Comparison of ENCODE assay signal across 8 cellular contexts in the genomic region with DNA sequence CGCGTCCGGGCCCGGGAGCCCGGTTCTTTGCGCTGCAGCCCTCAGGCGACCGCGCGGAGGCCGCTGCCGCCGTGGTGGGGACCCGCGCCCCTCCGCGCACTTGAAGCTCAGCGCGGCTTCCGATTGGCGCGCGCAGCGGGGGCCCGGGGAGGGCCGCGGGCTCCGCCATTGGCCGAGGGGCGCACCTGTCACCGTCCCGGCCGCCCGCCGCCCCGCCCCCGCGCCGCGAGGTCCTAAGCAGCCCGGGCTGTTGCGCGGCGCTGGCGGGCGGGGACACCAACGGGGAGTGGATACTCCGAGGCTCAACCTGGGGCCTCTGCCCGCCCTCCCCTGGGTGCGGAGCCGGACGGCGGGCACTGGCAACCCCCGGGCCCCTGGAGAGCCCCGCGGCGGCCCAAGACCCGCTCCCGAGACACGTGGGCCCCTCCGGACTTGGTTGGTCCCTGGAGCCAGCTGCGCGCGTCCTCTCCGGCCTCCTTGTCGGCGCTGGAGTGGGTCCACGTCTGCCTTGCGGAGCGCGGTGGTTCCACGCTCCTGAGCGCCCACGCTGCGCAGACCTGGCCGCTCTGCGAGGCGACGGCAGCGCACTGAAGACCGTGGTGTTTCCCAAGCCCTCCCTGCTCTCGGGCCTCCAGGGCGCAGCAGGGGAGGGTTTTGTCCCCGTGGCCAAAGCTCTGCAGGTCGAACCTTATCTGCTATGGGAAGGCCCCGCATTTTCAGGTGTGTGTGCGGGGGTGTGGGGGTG. TPM values are rescaled to one million over a fixed set of nuclear protein-coding genes. Genes with fewer than 3 reads are reported as not detected.
A peak's percentile ranks its signal among the peaks of the same experiment; 100 is the strongest.
DNase-seq lines count a peak whose midpoint lies in the region; ATAC-seq and TF ChIP-seq lines count a peak whose summit lies in the region.

Gene MNX1, minus strand, starts transcription at position 76 of the 745 bp plus-strand sequence. CDS start 313 bp downstream, outside the sequence.

- no peak within 1 kb of the TSS for H3K4ac ChIP-seq in IMR-90 (ENCODE audit: low read depth, low read length)

- no peaks in the 10 kb centered on the region; the same call in 1 of the 2 replicates for H4K20me1 ChIP-seq in IMR-90 (ENCODE audit: insufficient read depth, low read length)

- H2AFZ ChIP-seq in IMR-90 (replicated peaks; ENCODE audit: low read length, poor library complexity), result peak within 1 kb of the TSS; percentile 76

- H3K23ac ChIP-seq in IMR-90 (ENCODE audit: low read depth, low read length), result no peak within 1 kb of the TSS

- H4K8ac ChIP-seq in IMR-90 (ENCODE audit: low read depth in 2 of 2, low read length in 2 of 2), result no peak within 1 kb of the TSS

- BruUV-seq in IMR-90 (replicated peaks; lab: Mats Ljungman, UMichigan), result no TSS peak

- H2BK5ac ChIP-seq in IMR-90 (ENCODE audit: low read depth, low read length, poor library complexity, severe bottlenecking), result no peak within 1 kb of the TSS

- H3K4me3 ChIP-seq in GM12875 (ENCODE audit: low read depth, low read length) (peak within 1 kb of the TSS; percentile 71), IMR-90 (ENCODE audit: insufficient read depth, low read depth, low read length) (peak within 1 kb of the TSS; percentile 31; the same call in 1 of the 2 replicates), RWPE2 (ENCODE audit: severe bottlenecking) (peak within 1 kb of the TSS; percentile 64), body of pancreas (peak within 1 kb of the TSS; percentile 43 to 91)

- no peak within 1 kb of the TSS for H3K27ac ChIP-seq in IMR-90 (ENCODE audit: insufficient read depth, low read length)
- no peak within 1 kb of the TSS for H3K27ac ChIP-seq in RWPE2 (ENCODE audit: poor library complexity, severe bottlenecking)
- peak within 1 kb of the TSS; percentile 72 to 94 (median 83) for H3K27ac ChIP-seq in body of pancreas

- TF ChIP-seq CTCF in GM12875 (IDR thresholded peaks at IDR 0.05; ENCODE audit: borderline replicate concordance, insufficient read depth, low read depth, low read length) (no peak), IMR-90 (conservative IDR thresholded peaks at IDR 0.05; ENCODE audit: low read depth, low read length) (no peak), RWPE2 (IDR thresholded peaks at IDR 0.05; ENCODE audit: poor library complexity, severe bottlenecking) (no peak), body of pancreas (IDR thresholded peaks at IDR 0.05) (no peak)

- TF ChIP-seq POLR2A in IMR-90 (IDR thresholded peaks at IDR 0.05; ENCODE audit: low read depth, low read length) (no peak), body of pancreas (IDR thresholded peaks at IDR 0.05) (peak; percentile 61 to 78 (median 67))

- H2AK9ac ChIP-seq in IMR-90 (replicated peaks; ENCODE audit: low read depth, low read length, poor library complexity), result no peak within 1 kb of the TSS

- H3K9me3 ChIP-seq in IMR-90 (ENCODE audit: control insufficient read depth, insufficient read depth, low read length), result no peaks in the 10 kb centered on the region
- no peaks in the 10 kb centered on the region for H3K9me3 ChIP-seq in RWPE2 (ENCODE audit: severe bottlenecking)
- H3K9me3 ChIP-seq in body of pancreas, result no peaks in the 10 kb centered on the region

- dilution Hi-C loops in IMR-90 (cut with HindIII; ENCODE audit: low sequenced_read_pairs, unreplicated experiment), result no loop called here

- no peak within 1 kb of the TSS for H3K9ac ChIP-seq in IMR-90 (ENCODE audit: low read depth, low read length)

- ATAC-seq in GM21825 (IDR thresholded peaks at IDR 0.05; ENCODE audit: unreplicated experiment) (peak; percentile 73), IMR-90 (ENCODE audit: low read depth) (peak; percentile 68), RWPE2 (ENCODE audit: low read depth) (peak; percentile 89), body of pancreas (peak; percentile 90)
- ATAC-seq in stimulated activated naive B cell treated with anti-CD40 and anti-IgM and Interleukin-4, amounts not matched to agents 10 μg/mL and 1 μg/mL and 100 μg/mL, for 72 hours (replicated peaks), result peak; percentile 59 to 75

- H2AK5ac ChIP-seq in IMR-90 (ENCODE audit: low read depth, low read length), result no peak within 1 kb of the TSS

- H3K27me3 ChIP-seq in IMR-90 (ENCODE audit: control insufficient read depth, insufficient read depth, low read length), result peaks cover 94% of the 10 kb centered on the region
- H3K27me3 ChIP-seq in RWPE2 (ENCODE audit: insufficient read depth, poor library complexity, severe bottlenecking), result peaks cover 78% of the 10 kb centered on the region
- H3K27me3 ChIP-seq in body of pancreas, result no peaks in the 10 kb centered on the region

- H3K14ac ChIP-seq in IMR-90 (replicated peaks; ENCODE audit: low read depth, low read length), result no peak within 1 kb of the TSS

- H3K79me1 ChIP-seq in IMR-90 (ENCODE audit: low read depth in 1 of 2, low read length in 2 of 2), result no peaks in the 10 kb centered on the region

- no peaks in the 10 kb centered on the region for H3K4me1 ChIP-seq in IMR-90 (ENCODE audit: control insufficient read depth, insufficient read depth, low read length)
- peaks cover 6% of the 10 kb centered on the region for H3K4me1 ChIP-seq in RWPE2 (ENCODE audit: insufficient read depth, poor library complexity, severe bottlenecking)
- H3K4me1 ChIP-seq in body of pancreas, result peaks cover 46% of the 10 kb centered on the region

- CTCF ChIA-PET in IMR-90 (lab: Yijun Ruan, JAX), result no interaction called here

- no peaks in the 10 kb centered on the region for H3K9me1 ChIP-seq in IMR-90 (ENCODE audit: insufficient read depth, low read length)

- no peak within 1 kb of the TSS; the same call in 1 of the 2 replicates for H3K4me2 ChIP-seq in IMR-90 (ENCODE audit: low read depth, low read length)

- no peaks in the 10 kb centered on the region for H3K36me3 ChIP-seq in IMR-90 (ENCODE audit: control insufficient read depth, insufficient read depth, low read length)
- no peaks in the 10 kb centered on the region for H3K36me3 ChIP-seq in RWPE2 (ENCODE audit: low read depth)
- H3K36me3 ChIP-seq in body of pancreas (replicated peaks in 1 of 2; ENCODE audit: insufficient read depth in 1 of 2, low read depth in 2 of 2), result no peaks in the 10 kb centered on the region

- no peak within 1 kb of the TSS for H3K18ac ChIP-seq in IMR-90 (ENCODE audit: low read depth, low read length)

- H2BK20ac ChIP-seq in IMR-90 (ENCODE audit: low read depth, low read length), result no peak within 1 kb of the TSS

- DNase-seq in IMR-90 (no peak), RWPE2 (ENCODE audit: low spot score) (no peak), body of pancreas (peak; percentile 91 to 96 (median 92)), left kidney (ENCODE audit: low read depth, low spot score) (peak; percentile 91), Ammon's horn (ENCODE audit: low spot score) (no peak)
- DNase-seq in stimulated activated naive B cell treated with anti-CD40 and anti-IgM and Interleukin-4, amounts not matched to agents 10 μg/mL and 1 μg/mL and 100 μg/mL, for 72 hours, result no peak

- no peak for TF ChIP-seq RAD21 in IMR-90 (IDR thresholded peaks at IDR 0.05; ENCODE audit: low read length)

- peak within 1 kb of the TSS; percentile 79 for H3K27ac Mint-ChIP-seq in stimulated activated naive B cell treated with anti-CD40 and anti-IgM and Interleukin-4, amounts not matched to agents 10 μg/mL and 1 μg/mL and 100 μg/mL, for 72 hours

- no peak within 1 kb of the TSS for H2BK120ac ChIP-seq in IMR-90 (ENCODE audit: low read depth, low read length)

- intact Hi-C loops in IMR-90 (cut with micrococcal nuclease), result no loop called here
- intact Hi-C loops in body of pancreas (cut with DNase I), result no loop called here

- H3K4me1 Mint-ChIP-seq in stimulated activated naive B cell treated with anti-CD40 and anti-IgM and Interleukin-4, amounts not matched to agents 10 μg/mL and 1 μg/mL and 100 μg/mL, for 72 hours, result peaks cover 15 to 22% of the 10 kb centered on the region in 2 donors

- no peaks in the 10 kb centered on the region for H3K36me3 Mint-ChIP-seq in stimulated activated naive B cell treated with anti-CD40 and anti-IgM and Interleukin-4, amounts not matched to agents 10 μg/mL and 1 μg/mL and 100 μg/mL, for 72 hours

- no peak within 1 kb of the TSS for H3K56ac ChIP-seq in IMR-90 (ENCODE audit: extremely low read depth, insufficient read depth, low read length)

- H4K5ac ChIP-seq in IMR-90 (ENCODE audit: low read depth, low read length), result no peak within 1 kb of the TSS

- in situ Hi-C loops in IMR-90 (cut with MboI; ENCODE audit: low sequenced_read_pairs), result no loop called here

- 0% methylated on average over 44 of the region's 87 CpGs; no CpG with 5 or more reads in 1 of the 2 experiments for WGBS in IMR-90 (ENCODE audit: extremely low coverage in 2 of 2, insufficient read length in 1 of 2), 2 experiments
- WGBS in body of pancreas, 2 donors, result 0 to 1% methylated on average over 4 to 55 of the region's 87 CpGs

- peak within 1 kb of the TSS; percentile 77 to 80 for H3K4me3 Mint-ChIP-seq in stimulated activated naive B cell treated with anti-CD40 and anti-IgM and Interleukin-4, amounts not matched to agents 10 μg/mL and 1 μg/mL and 100 μg/mL, for 72 hours

- no peaks in the 10 kb centered on the region for H3K9me3 Mint-ChIP-seq in stimulated activated naive B cell treated with anti-CD40 and anti-IgM and Interleukin-4, amounts not matched to agents 10 μg/mL and 1 μg/mL and 100 μg/mL, for 72 hours

- POLR2A ChIA-PET in IMR-90 (lab: Charles Lee; ENCODE audit: unreplicated experiment), result no interaction called here

- H3K27me3 Mint-ChIP-seq in stimulated activated naive B cell treated with anti-CD40 and anti-IgM and Interleukin-4, amounts not matched to agents 10 μg/mL and 1 μg/mL and 100 μg/mL, for 72 hours, result peaks cover 77 to 90% of the 10 kb centered on the region in 2 donors

- H4K91ac ChIP-seq in IMR-90 (ENCODE audit: insufficient read depth, low read depth, low read length), result no peak within 1 kb of the TSS

- H2BK15ac ChIP-seq in IMR-90 (ENCODE audit: low read depth, low read length), result no peak within 1 kb of the TSS

TF ChIP-seq in IMR-90, 13 proteins besides CTCF, POLR2A, EP300 and RAD21 (continues in another document):
- no peak for TF ChIP-seq ELK1 (IDR thresholded peaks at IDR 0.05; ENCODE audit: borderline replicate concordance, low read depth, low read length)

RNA-seq across cellular contexts. Expression of gene MNX1, which starts in this region (rescaled TPM):
- not detected in 2 replicates for total RNA-seq in IMR-90 (2012; rRNA removed)
- not detected in 2 replicates for polyA plus RNA-seq in IMR-90 (2012; rRNA removed)
- polyA plus RNA-seq in IMR-90 (2012; cell fraction: cytosol; rRNA removed), result not detected in 2 replicates
- polyA plus RNA-seq in IMR-90 (2012; cell fraction: nucleus; rRNA removed; ENCODE audit: low replicate concordance), result not detected in 2 replicates
- 10 to 100 TPM; 14.3 to 39.6 TPM for total RNA-seq in body of pancreas

Comparison
In these comparisons a context has a peak if more than half of its experiments do, and no peak if none do; other contexts are left out.
1. RNA of gene MNX1 (total RNA-seq): 14.3 to 39.6 TPM in body of pancreas; not detected in IMR-90; every median in the first group is over 10 times any median in the second.
2. Peak in ATAC-seq and H3K4me3 ChIP-seq in IMR-90; RNA of the gene not detected or under 1 TPM.
3. DNase-seq: peak in body of pancreas (4 of 4) and left kidney (single experiment); none in IMR-90 (single experiment), RWPE2 (single experiment), stimulated activated naive B cell treated with anti-CD40 and anti-IgM and Interleukin-4, amounts not matched to agents 10 μg/mL and 1 μg/mL and 100 μg/mL, for 72 hours (single experiment) and Ammon's horn (single experiment).
4. H3K27ac ChIP-seq: peak in body of pancreas (4 of 4); none in IMR-90 (single experiment) and RWPE2 (single experiment).
5. Peak in every context shown above with its lines, with median percentiles within 50 percentile points of each other: H3K4me3 ChIP-seq and ATAC-seq.